1 cellular context compared by ENCODE assay signal in genomic region chr3:172311217-172311616, GRCh38.
TF ChIP-seq lines count a peak whose summit lies in the region.

No MANE protein-coding gene starts in this region.

TF ChIP-seq in GM23338, 12 proteins besides CTCF, POLR2A, EP300 and RAD21 (continued from another document):
- TF ChIP-seq REST (IDR thresholded peaks at IDR 0.05; ENCODE audit: unreplicated experiment): no peak
- TF ChIP-seq STAT1 (IDR thresholded peaks at IDR 0.05; ENCODE audit: unreplicated experiment): no peak
- TF ChIP-seq POLR2AphosphoS5 (IDR thresholded peaks at IDR 0.05; ENCODE audit: low read depth): no peak
- TF ChIP-seq NANOG (IDR thresholded peaks at IDR 0.05; ENCODE audit: borderline replicate concordance): no peak
- TF ChIP-seq EZH2 (IDR thresholded peaks at IDR 0.05; ENCODE audit: low read depth, unreplicated experiment): no peak
- no peak for TF ChIP-seq CREB1 (CRISPR knock-in tag; IDR thresholded peaks at IDR 0.05; ENCODE audit: low read depth)
- TF ChIP-seq ZNF331 (CRISPR knock-in tag; IDR thresholded peaks at IDR 0.05; ENCODE audit: low read depth): no peak
- no peak for TF ChIP-seq EZH2phosphoT487 (IDR thresholded peaks at IDR 0.05; ENCODE audit: unreplicated experiment)
- TF ChIP-seq ZNF114 (CRISPR knock-in tag; IDR thresholded peaks at IDR 0.05): no peak
